In the genomic region with DNA sequence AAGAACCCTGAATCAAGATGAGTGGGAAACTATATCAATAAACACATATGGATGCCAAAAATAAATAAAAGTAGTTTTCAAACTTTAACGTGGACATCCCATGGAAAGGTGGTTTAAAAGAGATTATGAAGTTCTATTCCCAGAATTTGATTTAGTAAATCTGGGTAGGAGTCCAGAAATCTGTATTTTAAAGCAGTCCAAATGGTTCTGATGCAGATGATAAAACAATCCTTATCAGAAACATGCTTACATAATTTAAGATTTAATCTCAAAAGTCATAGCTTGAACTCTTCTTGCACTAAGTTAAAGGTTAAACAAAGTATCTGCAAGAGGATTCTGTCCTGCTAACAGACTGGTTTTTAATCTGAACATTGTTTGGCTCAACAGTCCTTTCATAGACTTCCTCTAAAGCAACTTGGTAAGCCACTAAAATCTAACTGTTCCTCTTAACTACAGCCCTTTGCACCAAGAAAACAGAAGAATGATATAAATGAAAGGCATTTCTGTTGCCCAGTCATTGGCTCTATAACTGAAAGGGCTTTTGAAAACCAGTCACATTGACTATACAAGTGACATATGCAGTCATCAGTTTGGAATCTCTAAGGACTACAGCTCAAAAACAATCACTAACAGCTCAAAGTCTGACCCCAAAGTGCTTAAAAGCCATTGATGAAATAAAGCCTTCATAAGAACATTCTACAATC, we compare ENCODE assay signal across 8 cellular contexts. TPM values are rescaled to one million over a fixed set of nuclear protein-coding genes. Genes with fewer than 3 reads are reported as not detected.
DNase-seq lines count a peak whose midpoint lies in the region; ATAC-seq and TF ChIP-seq lines count a peak whose summit lies in the region.

No MANE protein-coding gene starts in this region.

- DNase-seq in GM23248: peak; percentile 92
- peak; percentile 33 to 85 for DNase-seq in SW 1271 (lab: John Stamatoyannopoulos, UW)
- DNase-seq in left ventricle myocardium superior: no peak
- no peak for DNase-seq in sigmoid colon
- DNase-seq in stimulated activated naive CD4-positive, alpha-beta T cell (lab: John Stamatoyannopoulos, UW): no peak
- DNase-seq in activated T-helper 2 cell treated with anti-CD3 and anti-CD28 coated beads, Interferon-gamma antibody, Interleukin-2, Interleukin-4, amounts not matched to agents 10 μg/mL and 5 μg/mL and 100 μg/mL, durations not matched to agents 14 hours and 24 hours and 36 hours (ENCODE audit: low spot score): no peak

- intact Hi-C loops in left ventricle myocardium superior (cut with micrococcal nuclease): no loop called here
- intact Hi-C loops in sigmoid colon (cut with DNase I): loop anchor here (5.0 kb wide), 1 partner anchor 43 kb away; no protein-coding TSS in a partner anchor
- intact Hi-C loops in activated T-helper 2 cell treated with anti-CD3 and anti-CD28 coated beads, Interferon-gamma antibody, Interleukin-2, Interleukin-4, amounts not matched to agents 10 μg/mL and 5 μg/mL and 100 μg/mL, durations not matched to agents 14 hours and 24 hours and 36 hours (cut with micrococcal nuclease): no loop called here

- H3F3A ChIP-seq in GM23248 (ENCODE audit: insufficient read depth): peaks cover 54% of the 10 kb centered on the region

- H3K4me2 ChIP-seq in GM23248 (ENCODE audit: unreplicated experiment): peak overlapping the region; percentile 61

- H3K36me3 ChIP-seq in GM23248 (ENCODE audit: low read depth) (no peaks in the 10 kb centered on the region), sigmoid colon (no peaks in the 10 kb centered on the region)

- H3K27me3 Mint-ChIP-seq in activated T-helper 2 cell treated with anti-CD3 and anti-CD28 coated beads, Interferon-gamma antibody, Interleukin-2, Interleukin-4, amounts not matched to agents 10 μg/mL and 5 μg/mL and 100 μg/mL, durations not matched to agents 14 hours and 24 hours and 36 hours (ENCODE audit: low read depth): no peaks in the 10 kb centered on the region

- no peak overlapping the region for H2AFZ ChIP-seq in GM23248

- H3K27ac ChIP-seq in GM23248: peak overlapping the region; percentile 91
- peak overlapping the region; percentile 50 to 70 (median 64) for H3K27ac ChIP-seq in sigmoid colon

- H4K20me1 ChIP-seq in GM23248 (ENCODE audit: insufficient read depth): peaks cover 16% of the 10 kb centered on the region

- TF ChIP-seq POLR2A in sigmoid colon (IDR thresholded peaks at IDR 0.05): no peak

- no peak overlapping the region for H3K27ac Mint-ChIP-seq in activated T-helper 2 cell treated with anti-CD3 and anti-CD28 coated beads, Interferon-gamma antibody, Interleukin-2, Interleukin-4, amounts not matched to agents 10 μg/mL and 5 μg/mL and 100 μg/mL, durations not matched to agents 14 hours and 24 hours and 36 hours

- no peak for TF ChIP-seq CTCF in sigmoid colon (IDR thresholded peaks at IDR 0.05)

- in situ Hi-C loops in GM23248 (cut with MboI): no loop called here

- peak overlapping the region; percentile 40; the same call in 1 of the 2 replicates for H3K4me3 ChIP-seq in GM23248
- H3K4me3 ChIP-seq in sigmoid colon: no peak overlapping the region

- H3K9me2 ChIP-seq in GM23248 (ENCODE audit: insufficient read depth): no peaks in the 10 kb centered on the region

- no peak for TF ChIP-seq EP300 in sigmoid colon (IDR thresholded peaks at IDR 0.05)

- 0 to 3% methylated on average over 1 of the region's 1 CpG for WGBS in GM23248 (ENCODE audit: low coverage in 1 of 2, low lambda C conversion rate in 2 of 2, missing lambda C conversion rate in 2 of 2), 2 experiments
- 6 to 10% methylated on average over 1 of the region's 1 CpG for WGBS in sigmoid colon, 2 donors

- H3K9ac ChIP-seq in GM23248: peak overlapping the region; percentile 75

- H3K4me3 Mint-ChIP-seq in activated T-helper 2 cell treated with anti-CD3 and anti-CD28 coated beads, Interferon-gamma antibody, Interleukin-2, Interleukin-4, amounts not matched to agents 10 μg/mL and 5 μg/mL and 100 μg/mL, durations not matched to agents 14 hours and 24 hours and 36 hours (ENCODE audit: low read depth): no peak overlapping the region

- no peaks in the 10 kb centered on the region for H3K27me3 ChIP-seq in GM23248 (replicated peaks; ENCODE audit: insufficient read depth)
- no peaks in the 10 kb centered on the region for H3K27me3 ChIP-seq in sigmoid colon

- peak; percentile 51 for ATAC-seq in left ventricle myocardium superior
- ATAC-seq in GM18870 (IDR thresholded peaks at IDR 0.05; ENCODE audit: unreplicated experiment): no peak
- no peak for ATAC-seq in GM19397 (IDR thresholded peaks at IDR 0.05; ENCODE audit: unreplicated experiment)

- peaks cover 3% of the 10 kb centered on the region for H3K36me3 Mint-ChIP-seq in activated T-helper 2 cell treated with anti-CD3 and anti-CD28 coated beads, Interferon-gamma antibody, Interleukin-2, Interleukin-4, amounts not matched to agents 10 μg/mL and 5 μg/mL and 100 μg/mL, durations not matched to agents 14 hours and 24 hours and 36 hours (ENCODE audit: low read depth)

- H3K4me1 Mint-ChIP-seq in activated T-helper 2 cell treated with anti-CD3 and anti-CD28 coated beads, Interferon-gamma antibody, Interleukin-2, Interleukin-4, amounts not matched to agents 10 μg/mL and 5 μg/mL and 100 μg/mL, durations not matched to agents 14 hours and 24 hours and 36 hours (ENCODE audit: low read depth): peaks cover 21% of the 10 kb centered on the region

- H3K9me3 ChIP-seq in GM23248 (ENCODE audit: low read depth) (no peaks in the 10 kb centered on the region), sigmoid colon (no peaks in the 10 kb centered on the region)

- H3K4me1 ChIP-seq in GM23248 (ENCODE audit: insufficient read depth) (peaks cover 34% of the 10 kb centered on the region), sigmoid colon (peaks cover 0 to 59% (median 48%) of the 10 kb centered on the region in 4 donors)

- H3K79me2 ChIP-seq in GM23248 (ENCODE audit: insufficient read depth): peaks cover 100% of the 10 kb centered on the region

- H3K9me3 Mint-ChIP-seq in activated T-helper 2 cell treated with anti-CD3 and anti-CD28 coated beads, Interferon-gamma antibody, Interleukin-2, Interleukin-4, amounts not matched to agents 10 μg/mL and 5 μg/mL and 100 μg/mL, durations not matched to agents 14 hours and 24 hours and 36 hours: no peaks in the 10 kb centered on the region

RNA-seq across cellular contexts. Expression of gene MAP4, which starts 23.4 kb away (rescaled TPM):
- total RNA-seq in GM23248 (2014; rRNA removed; shearing (Covaris generic)): 121 and 132 TPM in 2 replicates
- polyA plus RNA-seq in GM23248 (2016; fragmentation: Nextera tagmentation; extraction: Ambion mirVana) (235 and 253 TPM in 2 replicates), sigmoid colon (10 to 100 TPM; 41.2 to 90.0 (median 55.3) TPM)
- total RNA-seq in left ventricle myocardium superior (680 TPM), sigmoid colon (100 to 1,000 TPM; 138 to 266 (median 201) TPM)
- 144 and 155 TPM in 2 replicates for total RNA-seq in activated T-helper 2 cell treated with anti-CD3 and anti-CD28 coated beads, Interferon-gamma antibody, Interleukin-2, Interleukin-4, amounts not matched to agents 10 μg/mL and 5 μg/mL and 100 μg/mL, durations not matched to agents 14 hours and 24 hours and 36 hours

Comparison
In these comparisons a context has a peak if more than half of its experiments do, and no peak if none do; other contexts are left out.
1. DNase-seq: peak in GM23248 (single experiment) and SW 1271 (2 of 2); none in left ventricle myocardium superior (single experiment), sigmoid colon (single experiment), stimulated activated naive CD4-positive, alpha-beta T cell (0 of 6) and activated T-helper 2 cell treated with anti-CD3 and anti-CD28 coated beads, Interferon-gamma antibody, Interleukin-2, Interleukin-4, amounts not matched to agents 10 μg/mL and 5 μg/mL and 100 μg/mL, durations not matched to agents 14 hours and 24 hours and 36 hours (single experiment).